Comparison of ENCODE assay signal across 8 cellular contexts in the genomic region with DNA sequence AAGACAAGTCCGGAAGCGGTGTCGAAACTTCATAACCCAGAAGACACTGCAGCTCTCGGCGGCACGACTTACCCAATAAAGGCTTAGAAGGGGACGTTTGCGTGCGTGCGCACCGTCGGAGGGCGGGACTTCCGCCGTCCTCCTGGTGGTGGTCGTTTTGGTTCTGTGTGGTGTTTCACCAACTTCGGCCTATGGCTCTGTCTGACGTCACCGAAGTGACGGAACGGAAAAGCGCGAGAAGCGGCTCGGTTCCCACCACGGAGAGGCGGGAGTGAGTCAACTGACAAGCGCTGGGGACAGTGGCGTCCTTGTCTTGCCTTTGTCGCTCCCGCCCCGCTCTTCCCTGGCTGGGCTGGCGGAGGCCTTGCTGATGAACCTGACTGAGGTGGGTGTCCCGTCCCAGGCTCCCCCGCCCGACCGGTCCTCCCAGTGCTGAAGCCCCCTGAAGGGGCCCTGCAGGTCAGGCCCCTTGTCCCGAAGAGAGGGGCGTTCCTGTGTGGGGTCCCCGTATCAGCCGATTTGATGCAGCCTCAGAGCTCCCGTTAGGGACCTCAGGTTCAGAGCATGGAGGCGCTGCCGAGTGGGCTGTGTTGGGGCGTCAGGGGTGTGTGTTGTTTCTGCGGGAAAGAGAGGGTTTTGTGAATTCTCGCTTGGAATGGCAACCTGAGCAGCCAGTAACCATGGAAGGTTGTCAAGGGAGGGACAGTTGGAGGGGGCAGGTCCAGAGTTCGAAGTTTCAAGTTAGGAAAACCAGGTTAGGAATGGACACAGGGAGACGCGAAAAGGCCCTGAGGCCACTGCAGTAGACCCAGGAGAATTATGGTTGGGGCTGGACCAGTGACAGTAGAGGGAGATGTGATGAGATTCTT. TPM values are rescaled to one million over a fixed set of nuclear protein-coding genes. Genes with fewer than 3 reads are reported as not detected.
DNase-seq lines count a peak whose midpoint lies in the region; ATAC-seq and TF ChIP-seq lines count a peak whose summit lies in the region.

A gene (plus strand): TSS at position 125 of the 869 bp plus-strand sequence. CDS start 246 bp downstream, at position 371.

- DNase-seq in NCI-H1417 treated with DMSO at 0.1 percent for 48 hours (lab: John Stamatoyannopoulos, UW) (peak; percentile 86), SW480 (ENCODE audit: low spot score) (peak; percentile 86), Right ventricle myocardium superior (peak; percentile 97), tibial nerve (ENCODE audit: low spot score in 2 of 2) (peak; percentile 86 to 95)
- peak; percentile 98 for DNase-seq in activated naive CD8-positive, alpha-beta T cell treated with anti-CD3 and anti-CD28 coated beads, Interleukin-2, amount 50 U/mL, for 24 hours

- peaks cover 33% of the 10 kb centered on the region for H3K4me1 Mint-ChIP-seq in activated naive CD8-positive, alpha-beta T cell treated with anti-CD3 and anti-CD28 coated beads, Interleukin-2, amount 50 U/mL, for 24 hours

- peaks cover 2% of the 10 kb centered on the region for H3K27me3 Mint-ChIP-seq in activated naive CD8-positive, alpha-beta T cell treated with anti-CD3 and anti-CD28 coated beads, Interleukin-2, amount 50 U/mL, for 24 hours

- H3K36me3 ChIP-seq in parathyroid adenoma (ENCODE audit: control insufficient read depth, insufficient read depth, low read length) (no peaks in the 10 kb centered on the region), tibial nerve (peaks cover 0 to 36% (median 0%) of the 10 kb centered on the region in 3 donors)

- H3K36me3 Mint-ChIP-seq in activated naive CD8-positive, alpha-beta T cell treated with anti-CD3 and anti-CD28 coated beads, Interleukin-2, amount 50 U/mL, for 24 hours (ENCODE audit: low read depth): peaks cover 51% of the 10 kb centered on the region

- peaks cover 43% of the 10 kb centered on the region for H3K79me2 ChIP-seq in parathyroid adenoma

- H3K4me3 Mint-ChIP-seq in activated naive CD8-positive, alpha-beta T cell treated with anti-CD3 and anti-CD28 coated beads, Interleukin-2, amount 50 U/mL, for 24 hours: peak within 1 kb of the TSS; percentile 95

- H3K4me2 ChIP-seq in parathyroid adenoma (ENCODE audit: low read length): peak within 1 kb of the TSS; percentile 91

- ATAC-seq in HG02759 (IDR thresholded peaks at IDR 0.05; ENCODE audit: unreplicated experiment) (peak; percentile 97), Right ventricle myocardium superior (ENCODE audit: poor library complexity) (peak; percentile 99)
- ATAC-seq in activated naive CD8-positive, alpha-beta T cell treated with anti-CD3 and anti-CD28 coated beads, Interleukin-2, amount 50 U/mL, for 24 hours: peak; percentile 99

- peaks cover 12% of the 10 kb centered on the region for H3K4me1 ChIP-seq in parathyroid adenoma
- H3K4me1 ChIP-seq in tibial nerve: peaks cover 0 to 20% (median 6%) of the 10 kb centered on the region in 4 donors

- TF ChIP-seq CTCF in GM12873 (IDR thresholded peaks at IDR 0.05; ENCODE audit: insufficient read depth, low read depth, low read length, missing control alignments) (peak; percentile 33), parathyroid adenoma (IDR thresholded peaks at IDR 0.05) (peak; percentile 10), tibial nerve (IDR thresholded peaks at IDR 0.05) (peak in 4 of 5 experiments; percentile 7 to 65 (median 30))

- 0 to 1% methylated on average over 43 to 48 of the region's 50 CpGs for WGBS in tibial nerve, 2 donors

- peak within 1 kb of the TSS; percentile 99 for H3K9ac ChIP-seq in parathyroid adenoma

- intact Hi-C loops in Right ventricle myocardium superior (cut with DNase I): no loop called here

- H2AFZ ChIP-seq in parathyroid adenoma: peak within 1 kb of the TSS; percentile 98

- H3K4me3 ChIP-seq in parathyroid adenoma (ENCODE audit: low read depth, low read length) (peak within 1 kb of the TSS; percentile 96), tibial nerve (peak within 1 kb of the TSS; percentile 50 to 77 (median 74))

- TF ChIP-seq POLR2A in tibial nerve (IDR thresholded peaks at IDR 0.05): peak; percentile 10 to 56

- peaks cover 31% of the 10 kb centered on the region for H3K9me3 Mint-ChIP-seq in activated naive CD8-positive, alpha-beta T cell treated with anti-CD3 and anti-CD28 coated beads, Interleukin-2, amount 50 U/mL, for 24 hours

- H3K27ac ChIP-seq in parathyroid adenoma (peak within 1 kb of the TSS; percentile 95), tibial nerve (peak within 1 kb of the TSS; percentile 72 to 98 (median 87))

- H3K27me3 ChIP-seq in parathyroid adenoma (ENCODE audit: control insufficient read depth, insufficient read depth, low read length) (no peaks in the 10 kb centered on the region), tibial nerve (no peaks in the 10 kb centered on the region)

- peak within 1 kb of the TSS; percentile 95 for H3K27ac Mint-ChIP-seq in activated naive CD8-positive, alpha-beta T cell treated with anti-CD3 and anti-CD28 coated beads, Interleukin-2, amount 50 U/mL, for 24 hours

- TF ChIP-seq EP300 in tibial nerve (IDR thresholded peaks at IDR 0.05): peak; percentile 83 to 93

- H3K9me3 ChIP-seq in parathyroid adenoma (ENCODE audit: control insufficient read depth, low read length) (no peaks in the 10 kb centered on the region), tibial nerve (peaks cover 0 to 36% (median 3%) of the 10 kb centered on the region in 4 donors)

RNA-seq across cellular contexts. Expression of the gene that starts here (rescaled TPM):
- 13.5 TPM for total RNA-seq in Right ventricle myocardium superior
- total RNA-seq in tibial nerve: 10 to 100 TPM; 19.8 to 40.0 (median 31.2) TPM

Comparison
In these comparisons a context has a peak if more than half of its experiments do, and no peak if none do; other contexts are left out.
1. Peak in every context shown above with its lines: DNase-seq, ATAC-seq, H3K4me3 ChIP-seq and H3K27ac ChIP-seq.